In genomic region chr16:71843517-71844031, GRCh38 we compare ENCODE assay signal across 1 cellular context.
TF ChIP-seq lines count a peak whose summit lies in the region.

No MANE protein-coding gene starts in this region.

TF ChIP-seq in K562, 482 proteins besides CTCF, POLR2A, EP300 and RAD21:
- TF ChIP-seq BRD9 (IDR thresholded peaks at IDR 0.05; ENCODE audit: low read depth, partially characterized antibody): no peak
- no peak for TF ChIP-seq YBX1 (IDR thresholded peaks at IDR 0.05)
- no peak for TF ChIP-seq ZNF263 (CRISPR knock-in tag; IDR thresholded peaks at IDR 0.05; ENCODE audit: borderline replicate concordance)
- TF ChIP-seq ZNF347 (CRISPR knock-in tag; IDR thresholded peaks at IDR 0.05; ENCODE audit: low read depth): no peak
- no peak for TF ChIP-seq ZNF785 (CRISPR knock-in tag; IDR thresholded peaks at IDR 0.05)
- no peak for TF ChIP-seq ZNF12 (CRISPR knock-in tag; IDR thresholded peaks at IDR 0.05)
- no peak for TF ChIP-seq PRDM10 (IDR thresholded peaks at IDR 0.05; ENCODE audit: partially characterized antibody)
- no peak for TF ChIP-seq MTA3 (IDR thresholded peaks at IDR 0.05; ENCODE audit: borderline replicate concordance)
- TF ChIP-seq ILK (tag; IDR thresholded peaks at IDR 0.05; ENCODE audit: borderline replicate concordance, low read depth): no peak
- no peak for TF ChIP-seq PHF8 (IDR thresholded peaks at IDR 0.05; ENCODE audit: borderline replicate concordance, low read length)
- no peak for TF ChIP-seq PRPF4 (IDR thresholded peaks at IDR 0.05; ENCODE audit: insufficient read depth, low read depth, low read length, poor library complexity, severe bottlenecking)
- TF ChIP-seq ZNF586 (CRISPR knock-in tag; conservative IDR thresholded peaks at IDR 0.05): no peak
- TF ChIP-seq ZNF696 (CRISPR knock-in tag; conservative IDR thresholded peaks at IDR 0.05): no peak
- TF ChIP-seq C11orf30 (IDR thresholded peaks at IDR 0.05; ENCODE audit: low read depth): no peak
- TF ChIP-seq ZNF551 (CRISPR knock-in tag; IDR thresholded peaks at IDR 0.05): no peak
